ENCODE assay signal across 8 cellular contexts in the genomic region with DNA sequence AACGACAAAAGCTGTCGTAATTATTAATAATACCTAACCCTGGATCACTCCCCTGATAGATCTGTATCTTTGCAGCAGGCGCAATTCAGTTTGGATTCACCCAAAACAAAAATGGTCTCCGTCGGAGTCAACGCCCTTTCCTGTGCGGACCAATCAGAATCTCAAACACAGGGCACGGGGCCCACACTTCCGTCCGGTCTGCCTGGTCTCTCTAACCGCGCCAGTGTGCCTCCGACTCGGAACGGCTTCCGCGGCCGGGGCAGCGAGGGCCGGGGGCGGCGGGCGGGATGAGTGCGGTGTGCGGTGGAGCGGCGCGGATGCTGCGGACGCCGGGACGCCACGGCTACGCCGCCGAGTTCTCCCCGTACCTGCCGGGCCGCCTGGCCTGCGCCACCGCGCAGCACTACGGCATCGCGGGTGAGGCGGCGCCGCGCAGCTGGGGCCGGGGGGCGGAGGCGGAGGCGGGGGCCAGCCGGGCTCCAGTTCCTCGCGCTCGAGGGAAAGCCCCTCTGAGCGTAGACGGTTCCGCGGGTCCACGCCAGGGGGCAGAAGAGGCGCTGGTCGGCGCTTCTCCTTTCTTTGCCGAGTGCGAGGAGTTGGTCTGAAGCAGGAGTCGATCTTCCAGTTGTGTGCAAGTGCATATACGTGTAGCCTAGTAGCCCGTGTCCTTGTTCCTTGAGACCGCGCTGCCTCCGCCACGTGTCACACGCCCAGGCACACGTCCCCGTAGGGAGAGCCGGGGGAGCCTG. TPM values are rescaled to one million over a fixed set of nuclear protein-coding genes. Genes with fewer than 3 reads are reported as not detected.
DNase-seq lines count a peak whose midpoint lies in the region; ATAC-seq, FAIRE-seq and TF ChIP-seq lines count a peak whose summit lies in the region.

Gene PEX7, plus strand, starts transcription at position 214 of the 749 bp plus-strand sequence. Its CDS starts 74 bp downstream, at position 288.

- peak within 1 kb of the TSS; percentile 89 for H3K4me2 ChIP-seq in astrocyte (ENCODE audit: low read length)

- no peak for FAIRE-seq in astrocyte (lab: Jason Lieb, UNC)

- H3K27me3 Mint-ChIP-seq in T-helper 2 cell treated with Interferon-gamma antibody and Interleukin-4, amounts not matched to agents 5 μg/mL and 100 μg/mL, for 36 hours (ENCODE audit: low read depth) = peaks cover 2% of the 10 kb centered on the region
- no peaks in the 10 kb centered on the region for H3K27me3 Mint-ChIP-seq in astrocyte (ENCODE audit: low read depth, unreplicated experiment)

- peak within 1 kb of the TSS; percentile 90 for H3K27ac Mint-ChIP-seq in T-helper 2 cell treated with Interferon-gamma antibody and Interleukin-4, amounts not matched to agents 5 μg/mL and 100 μg/mL, for 36 hours
- peak within 1 kb of the TSS; percentile 76 for H3K27ac Mint-ChIP-seq in astrocyte (ENCODE audit: unreplicated experiment)

- DNase-seq in NCI-H1694 treated with DMSO at 0.1 percent for 48 hours (lab: John Stamatoyannopoulos, UW) (peak; percentile 64), astrocyte (ENCODE audit: low read depth) (peak; percentile 87), hepatic stellate cell (ENCODE audit: low spot score) (peak; percentile 86), putamen (ENCODE audit: low spot score) (peak; percentile 94), vagina (ENCODE audit: extremely low spot score in 2 of 2) (peak in 1 of 2 donors; percentile 91)
- DNase-seq in T-helper 2 cell treated with Interferon-gamma antibody and Interleukin-4, amounts not matched to agents 5 μg/mL and 100 μg/mL, for 36 hours (ENCODE audit: low spot score) = peak; percentile 89

- H3K4me1 Mint-ChIP-seq in T-helper 2 cell treated with Interferon-gamma antibody and Interleukin-4, amounts not matched to agents 5 μg/mL and 100 μg/mL, for 36 hours (ENCODE audit: low read depth) = peaks cover 15% of the 10 kb centered on the region
- no peaks in the 10 kb centered on the region for H3K4me1 Mint-ChIP-seq in astrocyte (ENCODE audit: low read depth, unreplicated experiment)

- peak within 1 kb of the TSS; percentile 88 for H3K9ac ChIP-seq in astrocyte (ENCODE audit: low read length)

- ATAC-seq in GM18502 (IDR thresholded peaks at IDR 0.05; ENCODE audit: poor library complexity, unreplicated experiment) (peak; percentile 97), HG02943 (IDR thresholded peaks at IDR 0.05; ENCODE audit: low read depth, unreplicated experiment) (peak; percentile 94)

- H3K9me3 Mint-ChIP-seq in T-helper 2 cell treated with Interferon-gamma antibody and Interleukin-4, amounts not matched to agents 5 μg/mL and 100 μg/mL, for 36 hours = no peaks in the 10 kb centered on the region
- no peaks in the 10 kb centered on the region for H3K9me3 Mint-ChIP-seq in astrocyte (ENCODE audit: unreplicated experiment)

- H3K36me3 ChIP-seq in astrocyte (ENCODE audit: insufficient read depth, low read length) (no peaks in the 10 kb centered on the region), vagina (peaks cover 0 to 4% of the 10 kb centered on the region in 2 donors)

- peaks cover 16% of the 10 kb centered on the region for H3K36me3 Mint-ChIP-seq in T-helper 2 cell treated with Interferon-gamma antibody and Interleukin-4, amounts not matched to agents 5 μg/mL and 100 μg/mL, for 36 hours (ENCODE audit: low read depth)
- H3K36me3 Mint-ChIP-seq in astrocyte (ENCODE audit: low read depth, unreplicated experiment) = peaks cover 3% of the 10 kb centered on the region

- peak within 1 kb of the TSS; percentile 94 for H3K4me3 Mint-ChIP-seq in T-helper 2 cell treated with Interferon-gamma antibody and Interleukin-4, amounts not matched to agents 5 μg/mL and 100 μg/mL, for 36 hours
- peak within 1 kb of the TSS; percentile 90 for H3K4me3 Mint-ChIP-seq in astrocyte (ENCODE audit: unreplicated experiment)

- TF ChIP-seq CTCF in astrocyte (IDR thresholded peaks at IDR 0.05; ENCODE audit: insufficient read depth, low read depth, low read length) (peak; percentile 29), vagina (IDR thresholded peaks at IDR 0.05) (peak in 2 of 3 experiments; percentile 55 to 61)

- H3K27ac ChIP-seq in astrocyte (ENCODE audit: low read depth, low read length) = peak within 1 kb of the TSS; percentile 78
- peak within 1 kb of the TSS; percentile 91 for H3K27ac ChIP-seq in vagina

- H4K20me1 ChIP-seq in astrocyte (ENCODE audit: insufficient read depth, low read length) = no peaks in the 10 kb centered on the region

- H3K4me1 ChIP-seq in astrocyte (ENCODE audit: insufficient read depth, low read length) (peaks cover 7% of the 10 kb centered on the region), vagina (peaks cover 7% of the 10 kb centered on the region)

- no peaks in the 10 kb centered on the region for H3K27me3 ChIP-seq in astrocyte (ENCODE audit: insufficient read depth, low read length)
- no peaks in the 10 kb centered on the region for H3K27me3 ChIP-seq in vagina

- H3K4me3 ChIP-seq in astrocyte (ENCODE audit: insufficient read depth, low read depth, low read length) (peak within 1 kb of the TSS; percentile 76), vagina (peak within 1 kb of the TSS; percentile 59 to 83)

- peak in 1 of 2 donors; percentile 36 for TF ChIP-seq POLR2A in vagina (IDR thresholded peaks at IDR 0.05)

- peak within 1 kb of the TSS; percentile 99 for H2AFZ ChIP-seq in astrocyte (ENCODE audit: low read depth, low read length)

- intact Hi-C loops in vagina (cut with DNase I) = no loop called here

- H3K79me2 ChIP-seq in astrocyte (ENCODE audit: insufficient read depth, low read length) = peaks cover 7% of the 10 kb centered on the region

- H3K9me3 ChIP-seq in astrocyte (ENCODE audit: insufficient read depth, low read depth, low read length) (no peaks in the 10 kb centered on the region), vagina (no peaks in the 10 kb centered on the region)

RNA-seq across cellular contexts. Expression of gene PEX7, which starts in this region (rescaled TPM):
- total RNA-seq in astrocyte (4.8 and 6.2 TPM in 2 replicates), vagina (6.1 TPM)
